9 cellular contexts compared by ENCODE assay signal in genomic region chr20:33653900-33654596, GRCh38. TPM values are rescaled to one million over a fixed set of nuclear protein-coding genes. Genes with fewer than 3 reads are reported as not detected.
DNase-seq lines count a peak whose midpoint lies in the region; ATAC-seq and TF ChIP-seq lines count a peak whose summit lies in the region.
"Had no signal": no experiment of that assay in that cellular context is flagged by ENCODE, and none has a peak within 500 bp of the region (broad histone marks: within the 10 kb centered on the region; RNA-seq: fewer than 3 reads in every experiment).

No MANE protein-coding gene starts in this region.

- CTCF ChIA-PET in activated CD4-positive, alpha-beta T cell treated with anti-CD3 and anti-CD28 coated beads for 36 hours (lab: Charles Lee) = interaction anchor here (0.7 to 2.8 kb wide), 6 partner anchors 8 to 1560 kb away, joined by 3 to 10 read pairs (median 3); partner anchors contain the start of gene C20orf144
- CTCF ChIA-PET in PC-3 (lab: Charles Lee) = interaction anchor here (1.1 to 1.8 kb wide), 4 partner anchors 127 to 209 kb away, joined by 3 to 14 read pairs (median 4); no protein-coding TSS in a partner anchor

- H3K27me3 ChIP-seq in PC-3 (ENCODE audit: low read length) = no peaks in the 10 kb centered on the region
- no peaks in the 10 kb centered on the region for H3K27me3 ChIP-seq in right cardiac atrium (ENCODE audit: control insufficient read depth, insufficient read depth)
- H3K27me3 ChIP-seq in brain microvascular endothelial cell (replicated peaks) = no peaks in the 10 kb centered on the region

- no TSS peak for BruUV-seq in PC-3 (replicated peaks; lab: Mats Ljungman, UMichigan)

- H3K4me1 ChIP-seq in PC-3 (ENCODE audit: insufficient read depth, low read length) = peaks cover 23% of the 10 kb centered on the region
- no peaks in the 10 kb centered on the region for H3K4me1 ChIP-seq in right cardiac atrium (ENCODE audit: control insufficient read depth, insufficient read depth, low read length)

- no peak overlapping the region for H3K4me3 ChIP-seq in PC-3 (ENCODE audit: low read length)
- H3K4me3 ChIP-seq in right cardiac atrium (ENCODE audit: low read length) = no peak overlapping the region
- no peak overlapping the region for H3K4me3 ChIP-seq in brain microvascular endothelial cell (ENCODE audit: low read depth, low read length)
- H3K4me3 ChIP-seq: A549 had no signal

- H3K36me3 ChIP-seq in PC-3 (ENCODE audit: low read depth, low read length) (no peaks in the 10 kb centered on the region; the same call in 1 of the 2 replicates), brain microvascular endothelial cell (replicated peaks) (no peaks in the 10 kb centered on the region)

- H3K4me2 ChIP-seq in PC-3 (ENCODE audit: low read length) = no peak overlapping the region

- H3K27ac Mint-ChIP-seq in activated CD4-positive, alpha-beta T cell treated with anti-CD3 and anti-CD28 coated beads, Interleukin-2, amount 10 ng/mL, durations not matched to agents 24 days and 14 days = peak overlapping the region; percentile 25
- H3K27ac Mint-ChIP-seq in activated CD4-positive, alpha-beta T cell treated with anti-CD3 and anti-CD28 coated beads for 36 hours = no peak overlapping the region

- H3K9ac ChIP-seq in PC-3 (ENCODE audit: low read length) = no peak overlapping the region

- no peak overlapping the region for H3K4me3 Mint-ChIP-seq in activated CD4-positive, alpha-beta T cell treated with anti-CD3 and anti-CD28 coated beads, Interleukin-2, amount 10 ng/mL, durations not matched to agents 24 days and 14 days
- H3K4me3 Mint-ChIP-seq in activated CD4-positive, alpha-beta T cell treated with anti-CD3 and anti-CD28 coated beads for 36 hours = no peak overlapping the region

- H3K36me3 Mint-ChIP-seq in activated CD4-positive, alpha-beta T cell treated with anti-CD3 and anti-CD28 coated beads, Interleukin-2, amount 10 ng/mL, durations not matched to agents 24 days and 14 days (ENCODE audit: low read depth) = no peaks in the 10 kb centered on the region
- no peaks in the 10 kb centered on the region for H3K36me3 Mint-ChIP-seq in activated CD4-positive, alpha-beta T cell treated with anti-CD3 and anti-CD28 coated beads for 36 hours (ENCODE audit: low read depth)

- intact Hi-C loops in activated CD4-positive, alpha-beta T cell treated with anti-CD3 and anti-CD28 coated beads, Interleukin-2, amount 10 ng/mL, durations not matched to agents 24 days and 14 days (cut with micrococcal nuclease) = loop anchor here (1.0 kb wide), 1 partner anchor 197 kb away; no protein-coding TSS in a partner anchor
- intact Hi-C loops in activated CD4-positive, alpha-beta T cell treated with anti-CD3 and anti-CD28 coated beads for 36 hours (cut with DNase I, micrococcal nuclease) = loop anchor here (1.0 to 5.0 kb wide), 3 partner anchors 47 to 197 kb away; no protein-coding TSS in a partner anchor
- intact Hi-C loops in PC-3 (cut with micrococcal nuclease) = loop anchor here (1.0 kb wide), 1 partner anchor 197 kb away; no protein-coding TSS in a partner anchor
- intact Hi-C loops in right cardiac atrium (cut with DNase I) = loop anchor here in 3 of 4 donors (5.0 kb wide), 2 partner anchors 192 to 197 kb away; no protein-coding TSS in a partner anchor

- peaks cover 16% of the 10 kb centered on the region for H3K4me1 Mint-ChIP-seq in activated CD4-positive, alpha-beta T cell treated with anti-CD3 and anti-CD28 coated beads, Interleukin-2, amount 10 ng/mL, durations not matched to agents 24 days and 14 days
- peaks cover 37% of the 10 kb centered on the region for H3K4me1 Mint-ChIP-seq in activated CD4-positive, alpha-beta T cell treated with anti-CD3 and anti-CD28 coated beads for 36 hours

- WGBS in right cardiac atrium = 82% methylated on average over 11 of the region's 11 CpGs

- no peaks in the 10 kb centered on the region for H3K79me2 ChIP-seq in PC-3 (ENCODE audit: low read length)

- H3F3A ChIP-seq in PC-3 (ENCODE audit: low read length, unreplicated experiment) = no peaks in the 10 kb centered on the region

- no peak for DNase-seq in activated CD4-positive, alpha-beta T cell treated with anti-CD3 and anti-CD28 coated beads, Interleukin-2, amount 10 ng/mL, durations not matched to agents 24 days and 14 days
- no peak for DNase-seq in activated CD4-positive, alpha-beta T cell treated with anti-CD3 and anti-CD28 coated beads for 36 hours
- DNase-seq in PC-3 = peak; percentile 62
- DNase-seq in right cardiac atrium = peak in 2 of 3 donors; percentile 63 to 66
- DNase-seq in brain microvascular endothelial cell = no peak
- DNase-seq in NCI-H1048 (lab: John Stamatoyannopoulos, UW) = no peak

- H3K27me3 Mint-ChIP-seq in activated CD4-positive, alpha-beta T cell treated with anti-CD3 and anti-CD28 coated beads, Interleukin-2, amount 10 ng/mL, durations not matched to agents 24 days and 14 days = no peaks in the 10 kb centered on the region
- no peaks in the 10 kb centered on the region for H3K27me3 Mint-ChIP-seq in activated CD4-positive, alpha-beta T cell treated with anti-CD3 and anti-CD28 coated beads for 36 hours

- H3K27ac ChIP-seq in PC-3 (ENCODE audit: low read length) (no peak overlapping the region), right cardiac atrium (ENCODE audit: low read length) (no peak overlapping the region), temporal lobe (ENCODE audit: low read depth, low read length) (peak overlapping the region; percentile 61), brain microvascular endothelial cell (no peak overlapping the region)

- H2AFZ ChIP-seq in PC-3 (ENCODE audit: low read length) = no peak overlapping the region

- no peaks in the 10 kb centered on the region for H3K9me2 ChIP-seq in PC-3 (replicated peaks; ENCODE audit: low read length)

- H3K9me3 Mint-ChIP-seq in activated CD4-positive, alpha-beta T cell treated with anti-CD3 and anti-CD28 coated beads, Interleukin-2, amount 10 ng/mL, durations not matched to agents 24 days and 14 days = no peaks in the 10 kb centered on the region
- no peaks in the 10 kb centered on the region for H3K9me3 Mint-ChIP-seq in activated CD4-positive, alpha-beta T cell treated with anti-CD3 and anti-CD28 coated beads for 36 hours (ENCODE audit: low read depth)

- in situ Hi-C loops in brain microvascular endothelial cell (cut with HindIII; ENCODE audit: low pct_ligation_motif_present, low sequenced_read_pairs) = no loop called here

- H4K20me1 ChIP-seq in PC-3 (ENCODE audit: low read length) = no peaks in the 10 kb centered on the region

- TF ChIP-seq CTCF in PC-3 (conservative IDR thresholded peaks at IDR 0.05; ENCODE audit: low read depth, low read length) (no peak), brain microvascular endothelial cell (IDR thresholded peaks at IDR 0.05; ENCODE audit: low read depth, low read length, missing control alignments) (no peak)

- no peak for ATAC-seq in activated CD4-positive, alpha-beta T cell treated with anti-CD3 and anti-CD28 coated beads for 36 hours
- ATAC-seq in PC-3 (peak; percentile 33), right cardiac atrium (peak; percentile 5), GM21619 (IDR thresholded peaks at IDR 0.05; ENCODE audit: unreplicated experiment) (no peak)

- H3K9me3 ChIP-seq in PC-3 (ENCODE audit: low read length) = no peaks in the 10 kb centered on the region
- H3K9me3 ChIP-seq in right cardiac atrium (ENCODE audit: control insufficient read depth, low read length) = no peaks in the 10 kb centered on the region
- H3K9me3 ChIP-seq: A549 had no signal

- POLR2A ChIA-PET in activated CD4-positive, alpha-beta T cell treated with anti-CD3 and anti-CD28 coated beads for 36 hours (lab: Charles Lee) = interaction anchor here (0.5 kb wide), 1 partner anchor 14 kb away, joined by 5 read pairs; no protein-coding TSS in a partner anchor
- POLR2A ChIA-PET in PC-3 (lab: Charles Lee; ENCODE audit: unreplicated experiment) = interaction anchor here (0.8 kb wide), 1 partner anchor 197 kb away, joined by 3 read pairs; no protein-coding TSS in a partner anchor

RNA-seq across cellular contexts. Expression of gene C20orf144, which starts 8.1 kb away (rescaled TPM):
- total RNA-seq in activated CD4-positive, alpha-beta T cell treated with anti-CD3 and anti-CD28 coated beads, Interleukin-2, amount 10 ng/mL, durations not matched to agents 24 days and 14 days = 0.16 and 0.26 TPM in 2 replicates
- under 1 TPM; 0.16 to 0.27 TPM for total RNA-seq in activated CD4-positive, alpha-beta T cell treated with anti-CD3 and anti-CD28 coated beads for 36 hours
- total RNA-seq in PC-3 (2014; rRNA removed) = 0.17 TPM in 1 of 2 replicates, not detected in the other
- total RNA-seq in right cardiac atrium = not detected
- 0.05 TPM for polyA plus RNA-seq in right cardiac atrium
- not detected for total RNA-seq in temporal lobe

RNA-seq across cellular contexts. Expression of gene ACTL10, which starts 12.7 kb away (rescaled TPM):
- total RNA-seq in activated CD4-positive, alpha-beta T cell treated with anti-CD3 and anti-CD28 coated beads, Interleukin-2, amount 10 ng/mL, durations not matched to agents 24 days and 14 days = 3.7 TPM in 2 replicates
- total RNA-seq in activated CD4-positive, alpha-beta T cell treated with anti-CD3 and anti-CD28 coated beads for 36 hours = 1 to 10 TPM in 1 of 2 experiments, under 1 TPM in 1; 0.91 to 1.7 TPM
- total RNA-seq in PC-3 (2014; rRNA removed) = 1.6 and 2.8 TPM in 2 replicates
- total RNA-seq in right cardiac atrium = under 1 TPM; 0.29 to 0.71 (median 0.32) TPM
- polyA plus RNA-seq in right cardiac atrium = 0.27 TPM
- total RNA-seq in temporal lobe = 0.74 TPM
- polyA plus RNA-seq: A549 had no signal

RNA-seq across cellular contexts. Expression of gene NECAB3, which starts 20.2 kb away (rescaled TPM):
- total RNA-seq in activated CD4-positive, alpha-beta T cell treated with anti-CD3 and anti-CD28 coated beads, Interleukin-2, amount 10 ng/mL, durations not matched to agents 24 days and 14 days = 29.0 and 30.0 TPM in 2 replicates
- 10 to 100 TPM; 12.2 to 13.3 TPM for total RNA-seq in activated CD4-positive, alpha-beta T cell treated with anti-CD3 and anti-CD28 coated beads for 36 hours
- total RNA-seq in PC-3 (2014; rRNA removed) (41.2 and 43.5 TPM in 2 replicates), right cardiac atrium (10 to 100 TPM; 55.4 to 61.3 (median 57.0) TPM), temporal lobe (25.1 TPM)
- 57.4 TPM for polyA plus RNA-seq in right cardiac atrium

RNA-seq across cellular contexts. Expression of gene E2F1, which starts 32.1 kb away (rescaled TPM):
- total RNA-seq in activated CD4-positive, alpha-beta T cell treated with anti-CD3 and anti-CD28 coated beads, Interleukin-2, amount 10 ng/mL, durations not matched to agents 24 days and 14 days = 77.2 and 78.3 TPM in 2 replicates
- 10 to 100 TPM; 45.9 to 50.9 TPM for total RNA-seq in activated CD4-positive, alpha-beta T cell treated with anti-CD3 and anti-CD28 coated beads for 36 hours
- total RNA-seq in PC-3 (2014; rRNA removed) (63.7 and 72.2 TPM in 2 replicates), right cardiac atrium (1 to 10 TPM in 2 of 4 donors, under 1 TPM in 2; 0.45 to 2.2 (median 1.0) TPM), temporal lobe (2.0 TPM)
- 0.52 TPM for polyA plus RNA-seq in right cardiac atrium

Comparison
In these comparisons a context has a peak if more than half of its experiments do, and no peak if none do; other contexts are left out.
1. DNase-seq: peak in PC-3 (single experiment) and right cardiac atrium (2 of 3); none in activated CD4-positive, alpha-beta T cell treated with anti-CD3 and anti-CD28 coated beads, Interleukin-2, amount 10 ng/mL, durations not matched to agents 24 days and 14 days (single experiment), activated CD4-positive, alpha-beta T cell treated with anti-CD3 and anti-CD28 coated beads for 36 hours (single experiment), brain microvascular endothelial cell (single experiment) and NCI-H1048 (single experiment).
2. ATAC-seq: peak in PC-3 (single experiment) and right cardiac atrium (2 of 2); none in activated CD4-positive, alpha-beta T cell treated with anti-CD3 and anti-CD28 coated beads for 36 hours (single experiment) and GM21619 (single experiment).